2 cellular contexts compared by ENCODE assay signal in genomic region chr11:86435711-86436110, GRCh38.
TF ChIP-seq lines count a peak whose summit lies in the region.

No MANE protein-coding gene starts in this region.

TF ChIP-seq in K562, 482 proteins besides CTCF, POLR2A, EP300 and RAD21:
- TF ChIP-seq ARID3B (CRISPR knock-in tag; IDR thresholded peaks at IDR 0.05; ENCODE audit: borderline replicate concordance) (0 out of 2 replicates have a peak, but pooled peaks have one; percentile 4), MAX (CRISPR knock-in tag; IDR thresholded peaks at IDR 0.05) (no peak)

TF ChIP-seq in GM23338, 12 proteins besides CTCF, POLR2A, EP300 and RAD21:
- no peak for TF ChIP-seq NANOG (IDR thresholded peaks at IDR 0.05; ENCODE audit: borderline replicate concordance)
- no peak for TF ChIP-seq CREB1 (CRISPR knock-in tag; IDR thresholded peaks at IDR 0.05; ENCODE audit: low read depth)
- no peak for TF ChIP-seq EZH2phosphoT487 (IDR thresholded peaks at IDR 0.05; ENCODE audit: unreplicated experiment)
- TF ChIP-seq JUNB (IDR thresholded peaks at IDR 0.05; ENCODE audit: unreplicated experiment), result no peak
- no peak for TF ChIP-seq REST (IDR thresholded peaks at IDR 0.05; ENCODE audit: unreplicated experiment)
- TF ChIP-seq ZNF462 (CRISPR knock-in tag; IDR thresholded peaks at IDR 0.05), result no peak
- no peak for TF ChIP-seq POLR2AphosphoS5 (IDR thresholded peaks at IDR 0.05; ENCODE audit: low read depth)
- TF ChIP-seq EZH2 (IDR thresholded peaks at IDR 0.05; ENCODE audit: low read depth, unreplicated experiment), result no peak
- no peak for TF ChIP-seq ETS1 (IDR thresholded peaks at IDR 0.05)
- TF ChIP-seq ZNF114 (CRISPR knock-in tag; IDR thresholded peaks at IDR 0.05), result no peak
- TF ChIP-seq STAT1 (IDR thresholded peaks at IDR 0.05; ENCODE audit: unreplicated experiment), result no peak
- TF ChIP-seq ZNF331 (CRISPR knock-in tag; IDR thresholded peaks at IDR 0.05; ENCODE audit: low read depth), result no peak
